Comparison of ENCODE assay signal across 7 cellular contexts in genomic region chr5:52731274-52731991, GRCh38. TPM values are rescaled to one million over a fixed set of nuclear protein-coding genes. Genes with fewer than 3 reads are reported as not detected.
DNase-seq lines count a peak whose midpoint lies in the region; ATAC-seq, FAIRE-seq and TF ChIP-seq lines count a peak whose summit lies in the region.
"Not testable (repeated sequence)": the region's sequence is repeated elsewhere in the genome, so short reads cannot be mapped to it uniquely, and the experiment has no call there.
"Had no signal": no experiment of that assay in that cellular context is flagged by ENCODE, and none has a peak within 500 bp of the region (broad histone marks: within the 10 kb centered on the region; RNA-seq: fewer than 3 reads in every experiment).

No MANE protein-coding gene starts in this region.

- H3K4me1 ChIP-seq in colonic mucosa; liver (ENCODE audit: control insufficient read depth in 4 of 4, insufficient read depth in 4 of 4, low read length in 3 of 4); small intestine (ENCODE audit: control insufficient read depth in 2 of 2, insufficient read depth in 1 of 2, low read depth in 1 of 2, low read length in 1 of 2): not testable (repeated sequence)
- peaks cover 10% of the 10 kb centered on the region for H3K4me1 ChIP-seq in mucosa of descending colon (ENCODE audit: low read depth)

- not testable (repeated sequence) for FAIRE-seq in small intestine (lab: Jason Lieb, UNC)

- H3K9me3 ChIP-seq in KOPT-K1 (ENCODE audit: insufficient read depth, low read length, poor library complexity, severe bottlenecking) = peaks cover 25% of the 10 kb centered on the region
- H3K9me3 ChIP-seq in colonic mucosa; liver (ENCODE audit: control insufficient read depth in 4 of 4, low read length in 3 of 4); mucosa of descending colon; small intestine (ENCODE audit: control insufficient read depth, low read depth): not testable (repeated sequence)

- WGBS in liver = 88% methylated on average over 1 of the region's 1 CpG
- 30 to 62% (median 32%) methylated on average over 1 of the region's 1 CpG for WGBS in small intestine, 3 donors

- peak in 1 of 2 donors; percentile 23 for TF ChIP-seq RAD21 in liver (IDR thresholded peaks at IDR 0.05)

- ATAC-seq in left colon (peak; percentile 82), mucosa of descending colon (peak; percentile 32)

- TF ChIP-seq CTCF in colonic mucosa (IDR thresholded peaks at IDR 0.05); liver (IDR thresholded peaks at IDR 0.05; ENCODE audit: low read depth, low read length, missing input control); mucosa of descending colon (IDR thresholded peaks at IDR 0.05): not testable (repeated sequence)

- H3K36me3 ChIP-seq in KOPT-K1 (ENCODE audit: insufficient read depth, low read length); colonic mucosa; liver (ENCODE audit: control insufficient read depth in 4 of 4, insufficient read depth in 3 of 4, low read depth in 1 of 4, low read length in 3 of 4); mucosa of descending colon (ENCODE audit: low read depth); small intestine (ENCODE audit: control insufficient read depth in 2 of 2, insufficient read depth in 2 of 2, low read length in 2 of 2): not testable (repeated sequence)

- peak overlapping the region; percentile 96 for H3K27ac ChIP-seq in KOPT-K1 (ENCODE audit: low read depth, low read length, poor library complexity, severe bottlenecking)
- not testable (repeated sequence) for H3K27ac ChIP-seq in colonic mucosa; liver (ENCODE audit: low read depth in 1 of 2, low read length in 2 of 2); small intestine (ENCODE audit: low read depth in 1 of 2, low read length in 1 of 2)

- intact Hi-C loops in colonic mucosa (cut with DNase I); left colon (cut with DNase I, micrococcal nuclease); mucosa of descending colon (cut with DNase I, micrococcal nuclease): not testable (repeated sequence)

- H3K4me3 ChIP-seq in colonic mucosa; liver (ENCODE audit: low read depth in 1 of 3, low read length in 3 of 3); mucosa of descending colon; small intestine (ENCODE audit: low read depth in 1 of 2, low read length in 2 of 2): not testable (repeated sequence)

- H3K9ac ChIP-seq in colonic mucosa (ENCODE audit: low read depth in 2 of 2, low read length in 2 of 2); liver (ENCODE audit: low read depth in 1 of 2, low read length in 2 of 2): not testable (repeated sequence)

- DNase-seq in colonic mucosa = peak; percentile 24
- DNase-seq in left colon, mucosa of descending colon: not testable (repeated sequence)
- peak; percentile 81 for DNase-seq in small intestine

- H3K27me3 ChIP-seq in colonic mucosa; liver (ENCODE audit: control insufficient read depth in 4 of 4, insufficient read depth in 4 of 4, low read length in 3 of 4); small intestine (ENCODE audit: control insufficient read depth in 2 of 2, insufficient read depth in 2 of 2, low read length in 2 of 2): not testable (repeated sequence)

TF ChIP-seq in liver, 16 proteins besides CTCF, POLR2A, EP300 and RAD21:
- TF ChIP-seq RXRA (IDR thresholded peaks at IDR 0.05) = peak in 1 of 2 donors; percentile 13
- peak; percentile 80 for TF ChIP-seq HNF4G (IDR thresholded peaks at IDR 0.05)
- TF ChIP-seq SP1 (IDR thresholded peaks at IDR 0.05) = peak; percentile 85
- peak; percentile 83 to 94 for TF ChIP-seq HNF4A (conservative IDR thresholded peaks at IDR 0.05)
TF ChIP-seq in liver: peak in this region for 4; not testable (repeated sequence) for 12.

RNA-seq across cellular contexts. Expression of gene ITGA1, which starts 56.3 kb away (rescaled TPM):
- 10 to 100 TPM; 19.2 to 52.5 TPM for total RNA-seq in colonic mucosa
- 10 to 100 TPM; 25.2 to 47.0 TPM for total RNA-seq in left colon
- 100 to 1,000 TPM in 1 of 2 donors, 10 to 100 TPM in 1; 47.0 to 187 TPM for total RNA-seq in liver
- polyA plus RNA-seq in liver = 10 to 100 TPM; 24.2 to 50.1 TPM
- total RNA-seq in mucosa of descending colon = 100 to 1,000 TPM in 1 of 3 donors, 10 to 100 TPM in 2; 18.7 to 207 (median 42.0) TPM
- 1 to 10 TPM; 1.6 to 7.5 (median 2.4) TPM for polyA plus RNA-seq in small intestine
- polyA plus RNA-seq: CD4-positive, CD25-positive, alpha-beta regulatory T cell had no signal

RNA-seq across cellular contexts. Expression of gene PELO, which starts 56.3 kb away (rescaled TPM):
- 10 to 100 TPM; 15.2 to 24.7 TPM for total RNA-seq in colonic mucosa
- total RNA-seq in left colon = 10 to 100 TPM; 16.4 to 21.2 TPM
- 10 to 100 TPM; 10.1 to 21.9 TPM for total RNA-seq in liver
- polyA plus RNA-seq in liver = 10 to 100 TPM; 11.0 to 24.6 TPM
- total RNA-seq in mucosa of descending colon = 10 to 100 TPM; 14.9 to 59.4 (median 17.9) TPM
- 1 to 10 TPM; 4.0 to 9.7 (median 9.0) TPM for polyA plus RNA-seq in small intestine
